In genomic region chr15:45181491-45182285, GRCh38 we compare ENCODE assay signal across 15 cellular contexts. TPM values are rescaled to one million over a fixed set of nuclear protein-coding genes. Genes with fewer than 3 reads are reported as not detected.
A peak's percentile ranks its signal among the peaks of the same experiment; 100 is the strongest.
DNase-seq lines count a peak whose midpoint lies in the region.
"Had no signal": no experiment of that assay in that cellular context is flagged by ENCODE, and none has a peak within 500 bp of the region (broad histone marks: within the 10 kb centered on the region; RNA-seq: fewer than 3 reads in every experiment).

No MANE protein-coding gene starts in this region.

- 0 out of 2 replicates have a peak, but pooled peaks cover 6% of the 10 kb centered on the region for H4K20me1 ChIP-seq in Karpas-422 (ENCODE audit: insufficient read depth, low read depth, low read length)

- DNase-seq in NCI-H146 (lab: John Stamatoyannopoulos, UW) (peak; percentile 2), NCI-H146 treated with DMSO at 0.1 percent for 48 hours (lab: John Stamatoyannopoulos, UW; ENCODE audit: unreplicated experiment) (no peak), Karpas-422 (peak; percentile 55), SKM-1 treated with dmso at 0.1 percent for 144 hours (lab: John Stamatoyannopoulos, UW; ENCODE audit: unreplicated experiment) (peak; percentile 13), myocyte (ENCODE audit: low read depth) (peak; percentile 91), NCI-H128 (lab: John Stamatoyannopoulos, UW; ENCODE audit: unreplicated experiment) (no peak)
- no peak for DNase-seq in CD8-positive, alpha-beta memory T cell
- no peak for DNase-seq in effector CD8-positive, alpha-beta T cell (lab: John Stamatoyannopoulos, UW)
- DNase-seq: activated CD4-positive, alpha-beta T cell treated with anti-CD3 and anti-CD28 coated beads for 4 hours; effector CD4-positive, alpha-beta T cell; NCI-H1105 treated with DMSO at 0.1 percent for 48 hours; testis had no signal

- H3K36me3 ChIP-seq in Karpas-422 (ENCODE audit: insufficient read depth, low read length): peaks cover 18% of the 10 kb centered on the region; the same call in 1 of the 2 replicates
- H3K36me3 ChIP-seq in CD8-positive, alpha-beta memory T cell (ENCODE audit: insufficient read depth, low read length): no peaks in the 10 kb centered on the region

- H3K27me3 ChIP-seq in Karpas-422 (ENCODE audit: low read length): no peaks in the 10 kb centered on the region
- H3K27me3 ChIP-seq in CD8-positive, alpha-beta memory T cell (ENCODE audit: insufficient read depth, low read length, poor library complexity, severe bottlenecking): no peaks in the 10 kb centered on the region
- H3K27me3 ChIP-seq: testis had no signal

- H3K79me2 ChIP-seq in Karpas-422 (ENCODE audit: low read length): peaks cover 90% of the 10 kb centered on the region

- H3K27ac ChIP-seq in Karpas-422 (ENCODE audit: low read length): peak overlapping the region; percentile 74
- no peak overlapping the region for H3K27ac ChIP-seq in CD8-positive, alpha-beta memory T cell (ENCODE audit: low read depth, low read length)
- H3K27ac ChIP-seq: A549, testis had no signal

- no peaks in the 10 kb centered on the region for H3K9me3 ChIP-seq in Karpas-422 (ENCODE audit: low read length)
- no peaks in the 10 kb centered on the region for H3K9me3 ChIP-seq in CD8-positive, alpha-beta memory T cell (ENCODE audit: low read length)
- H3K9me3 ChIP-seq: A549, testis had no signal

- no peaks in the 10 kb centered on the region for H3K9me3 Mint-ChIP-seq in CD8-positive, alpha-beta memory T cell

- no peaks in the 10 kb centered on the region for H3K9me2 ChIP-seq in Karpas-422 (replicated peaks; ENCODE audit: insufficient read depth, low read length)

- H3K4me3 ChIP-seq in Karpas-422 (ENCODE audit: low read length): no peak overlapping the region
- H3K4me3 ChIP-seq in CD8-positive, alpha-beta memory T cell (ENCODE audit: low read length): no peak overlapping the region
- H3K4me3 ChIP-seq: A549, testis had no signal

- no peaks in the 10 kb centered on the region for H3K27me3 Mint-ChIP-seq in CD8-positive, alpha-beta memory T cell

- H3K27ac Mint-ChIP-seq in CD8-positive, alpha-beta memory T cell: peak overlapping the region in 3 of 8 donors; percentile 20 to 73 (median 73)

- POLR2A ChIA-PET in CD8-positive, alpha-beta memory T cell (lab: Charles Lee): no interaction called here

- peaks cover 12 to 23% (median 15%) of the 10 kb centered on the region in 3 donors for H3K4me1 Mint-ChIP-seq in CD8-positive, alpha-beta memory T cell

- no peak overlapping the region for H2AFZ ChIP-seq in Karpas-422 (ENCODE audit: low read length)

- H3K4me3 Mint-ChIP-seq in CD8-positive, alpha-beta memory T cell: peak overlapping the region in 1 of 7 donors; percentile 13

- H3K4me1 ChIP-seq in Karpas-422 (ENCODE audit: low read length): peaks cover 73% of the 10 kb centered on the region
- H3K4me1 ChIP-seq in CD8-positive, alpha-beta memory T cell (ENCODE audit: insufficient read depth, low read length): peaks cover 7% of the 10 kb centered on the region
- H3K4me1 ChIP-seq: testis had no signal

- peak overlapping the region; percentile 44 for H3K9ac ChIP-seq in Karpas-422 (ENCODE audit: low read length)

- H3K4me2 ChIP-seq in Karpas-422 (ENCODE audit: low read depth, low read length, poor library complexity, severe bottlenecking): peak overlapping the region; percentile 18
- H3K4me2 ChIP-seq: A549 had no signal

- no peaks in the 10 kb centered on the region for H3K36me3 Mint-ChIP-seq in CD8-positive, alpha-beta memory T cell

- CTCF ChIA-PET in CD8-positive, alpha-beta memory T cell (lab: Charles Lee): interaction anchor here (0.7 to 3.8 kb wide), 6 partner anchors 14 to 218 kb away, joined by 3 to 19 read pairs (median 8); no protein-coding TSS in a partner anchor

RNA-seq across cellular contexts. Expression of gene SHF, which starts 6.1 kb away (rescaled TPM):
- 10.9 and 35.4 TPM in 2 replicates for total RNA-seq in Karpas-422 (2014; rRNA removed; shearing (Covaris generic); ENCODE audit: low replicate concordance)
- total RNA-seq in myocyte: 104 and 161 TPM in 2 replicates
- polyA plus RNA-seq in myocyte (2012): 47.7 TPM
- 10 to 100 TPM; 25.4 to 29.5 TPM for total RNA-seq in CD8-positive, alpha-beta memory T cell
- 1.5 TPM for polyA plus RNA-seq in CD8-positive, alpha-beta memory T cell

RNA-seq across cellular contexts. Expression of gene DUOX1, which starts 51.9 kb away (rescaled TPM):
- not detected in 2 replicates for total RNA-seq in Karpas-422 (2014; rRNA removed; shearing (Covaris generic); ENCODE audit: low replicate concordance)
- not detected in 2 replicates for total RNA-seq in myocyte
- polyA plus RNA-seq in myocyte (2012): 2.1 TPM
- under 1 TPM in 1 of 2 experiments, not detected in 1; 0.11 TPM for total RNA-seq in CD8-positive, alpha-beta memory T cell
- 1.2 TPM for polyA plus RNA-seq in CD8-positive, alpha-beta memory T cell
- total RNA-seq: fibroblast of villous mesenchyme, pulmonary artery endothelial cell had no signal
- polyA plus RNA-seq: A549 had no signal

RNA-seq across cellular contexts. Expression of gene DUOXA1, which starts 52.0 kb away (rescaled TPM):
- not detected in 2 replicates for total RNA-seq in Karpas-422 (2014; rRNA removed; shearing (Covaris generic); ENCODE audit: low replicate concordance)
- total RNA-seq in myocyte: not detected in 2 replicates
- polyA plus RNA-seq in myocyte (2012): 0.20 TPM
- total RNA-seq in CD8-positive, alpha-beta memory T cell: under 1 TPM in 1 of 2 experiments, not detected in 1; 0.09 TPM
- 0.29 TPM for polyA plus RNA-seq in CD8-positive, alpha-beta memory T cell
- total RNA-seq: fibroblast of villous mesenchyme, pulmonary artery endothelial cell had no signal

Comparison
In these comparisons a context has a peak if more than half of its experiments do, and no peak if none do; other contexts are left out.
1. DNase-seq: peak in NCI-H146 (single experiment), Karpas-422 (single experiment), SKM-1 treated with dmso at 0.1 percent for 144 hours (single experiment) and myocyte (single experiment); none in NCI-H146 treated with DMSO at 0.1 percent for 48 hours (single experiment), CD8-positive, alpha-beta memory T cell (0 of 5), effector CD8-positive, alpha-beta T cell (single experiment) and NCI-H128 (single experiment).